In the genomic region with DNA sequence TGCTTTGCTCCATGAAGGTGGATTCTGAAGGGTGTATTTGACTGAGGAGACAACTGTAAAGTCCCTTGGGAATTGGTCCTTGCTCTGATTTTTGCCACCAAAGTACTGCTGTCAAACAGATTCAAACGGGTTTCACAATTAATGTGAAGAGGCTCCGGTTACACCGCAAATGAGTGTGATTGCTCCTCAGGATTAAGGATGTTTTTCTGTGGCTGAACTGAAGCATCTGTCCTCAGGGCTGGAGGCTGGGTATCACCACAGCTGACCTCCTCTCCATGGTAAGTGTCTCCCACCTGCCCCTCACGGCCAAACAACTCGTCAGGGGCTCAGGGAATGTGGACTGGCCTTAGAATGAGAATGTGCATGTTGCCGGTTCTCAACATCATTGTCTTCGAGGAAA, we compare ENCODE assay signal across 16 cellular contexts.
"Had no signal": no experiment of that assay in that cellular context is flagged by ENCODE, and none has a peak within 500 bp of the region (broad histone marks: within the 10 kb centered on the region; RNA-seq: fewer than 3 reads in every experiment).

No MANE protein-coding gene starts in this region.

- H3K4me1 ChIP-seq: ascending aorta, breast epithelium, psoas muscle, upper lobe of right lung had no signal

- DNase-seq: activated CD4-positive, alpha-beta T cell treated with anti-CD3 and anti-CD28 coated beads for 4 hours; activated CD8-positive, alpha-beta memory T cell treated with anti-CD3 and anti-CD28 coated beads, Interleukin-2, amount 50 U/mL, for 48 hours; cerebellar nuclear complex; effector CD8-positive, alpha-beta T cell; foreskin fibroblast; hypothalamus; kidney glomerular epithelial cell; nephron progenitor cell; psoas muscle; stimulated activated CD4-positive, alpha-beta T cell treated with anti-CD3 and anti-CD28 coated beads, Interleukin-1b, Interleukin-23, amount 100 ng/mL, for 48 hours; T-helper 2 cell; upper lobe of right lung had no signal

- H3K36me3 ChIP-seq: ascending aorta, breast epithelium, thoracic aorta, upper lobe of right lung had no signal

- H3K27ac ChIP-seq: ascending aorta, breast epithelium, psoas muscle, thoracic aorta, upper lobe of right lung had no signal

- H3K4me3 ChIP-seq: ascending aorta, breast epithelium, psoas muscle, thoracic aorta, upper lobe of right lung had no signal

- H3K27me3 ChIP-seq: ascending aorta, breast epithelium, upper lobe of right lung had no signal

- H3K4me1 Mint-ChIP-seq: nephron progenitor cell had no signal

- H3K4me3 Mint-ChIP-seq: nephron progenitor cell, WTC11 had no signal

- H3K9me3 ChIP-seq: breast epithelium, psoas muscle, thoracic aorta, upper lobe of right lung had no signal

- H3K27ac Mint-ChIP-seq: nephron progenitor cell, WTC11 had no signal
